ENCODE assay signal across 29 cellular contexts in genomic region chr22:20354238-20354975, GRCh38.
"Had no signal": no experiment of that assay in that cellular context is flagged by ENCODE, and none has a peak within 500 bp of the region (broad histone marks: within the 10 kb centered on the region; RNA-seq: fewer than 3 reads in every experiment).

No MANE protein-coding gene starts in this region.

- H3K27ac Mint-ChIP-seq: activated naive CD4-positive, alpha-beta T cell treated with anti-CD3 and anti-CD28 coated beads, Interleukin-2, amount 50 U/mL, for 24 hours; activated naive CD8-positive, alpha-beta T cell treated with anti-CD3 and anti-CD28 coated beads, Interleukin-2, amount 50 U/mL, for 24 hours; activated T-helper 17 cell treated with anti-CD3 and anti-CD28 coated beads, Interleukin-2, amount 50 U/mL, for 72 hours; stimulated activated memory B cell treated with anti-CD40 and anti-IgM and Interleukin-4, amounts not matched to agents 10 μg/mL and 1 μg/mL and 100 μg/mL, for 72 hours had no signal

- DNase-seq: activated CD4-positive, alpha-beta T cell treated with anti-CD3 and anti-CD28 coated beads for 4 hours; activated CD4-positive, alpha-beta T cell treated with anti-CD3 and anti-CD28 coated beads, Interleukin-2, amount 50 U/mL, for 48 hours; activated CD4-positive, CD25-positive, alpha-beta regulatory T cell; activated CD8-positive, alpha-beta memory T cell treated with anti-CD3 and anti-CD28 coated beads, Interleukin-2, amount 50 U/mL, for 4 hours; activated naive CD8-positive, alpha-beta T cell treated with anti-CD3 and anti-CD28 coated beads, Interleukin-2, amount 50 U/mL, for 24 hours; activated T-cell treated with anti-CD3 and anti-CD28 coated beads, Interleukin-2, amount 50 U/mL, for 4 hours; amygdala; central memory CD4-positive, alpha-beta T cell; esophagus squamous epithelium; foreskin melanocyte; heart right ventricle; left ventricle myocardium inferior; retina; sigmoid colon; small intestine; stimulated activated CD4-positive, alpha-beta T cell treated with anti-CD3 and anti-CD28 coated beads, Interleukin-4, amount 100 ng/mL, for 4 hours; stimulated activated CD8-positive, alpha-beta memory T cell treated with anti-CD3 and anti-CD28 coated beads, Interleukin-4, amount 100 ng/mL, for 48 hours; stimulated activated naive CD8-positive, alpha-beta T cell treated with anti-CD3 and anti-CD28 coated beads, Interleukin-15, amount 100 ng/mL, for 72 hours; substantia nigra had no signal

- H3K4me1 Mint-ChIP-seq: activated naive CD4-positive, alpha-beta T cell treated with anti-CD3 and anti-CD28 coated beads, Interleukin-2, amount 50 U/mL, for 24 hours; activated T-helper 17 cell treated with anti-CD3 and anti-CD28 coated beads, Interleukin-2, amount 50 U/mL, for 72 hours; stimulated activated memory B cell treated with anti-CD40 and anti-IgM and Interleukin-4, amounts not matched to agents 10 μg/mL and 1 μg/mL and 100 μg/mL, for 72 hours; stimulated activated naive CD8-positive, alpha-beta T cell treated with anti-CD3 and anti-CD28 coated beads, Interleukin-15, amount 100 ng/mL, for 72 hours had no signal

- H3K4me3 Mint-ChIP-seq: activated naive CD4-positive, alpha-beta T cell treated with anti-CD3 and anti-CD28 coated beads, Interleukin-2, amount 50 U/mL, for 24 hours; activated naive CD8-positive, alpha-beta T cell treated with anti-CD3 and anti-CD28 coated beads, Interleukin-2, amount 50 U/mL, for 24 hours; activated T-cell treated with anti-CD3 and anti-CD28 coated beads, Interleukin-2, amount 50 U/mL, for 4 hours; activated T-helper 17 cell treated with anti-CD3 and anti-CD28 coated beads, Interleukin-2, amount 50 U/mL, for 72 hours; stimulated activated memory B cell treated with anti-CD40 and anti-IgM and Interleukin-4, amounts not matched to agents 10 μg/mL and 1 μg/mL and 100 μg/mL, for 72 hours; stimulated activated naive CD8-positive, alpha-beta T cell treated with anti-CD3 and anti-CD28 coated beads, Interleukin-15, amount 100 ng/mL, for 72 hours had no signal

- H3K4me3 ChIP-seq: breast epithelium, esophagus squamous epithelium, heart right ventricle, left ventricle myocardium inferior, lung, prostate gland, sigmoid colon, SK-N-MC, upper lobe of left lung had no signal

- H3K27me3 ChIP-seq: breast epithelium, esophagus squamous epithelium, heart right ventricle, sigmoid colon, upper lobe of left lung had no signal

- H3K27me3 Mint-ChIP-seq: activated naive CD4-positive, alpha-beta T cell treated with anti-CD3 and anti-CD28 coated beads, Interleukin-2, amount 50 U/mL, for 24 hours; activated naive CD8-positive, alpha-beta T cell treated with anti-CD3 and anti-CD28 coated beads, Interleukin-2, amount 50 U/mL, for 24 hours; activated T-helper 17 cell treated with anti-CD3 and anti-CD28 coated beads, Interleukin-2, amount 50 U/mL, for 72 hours; stimulated activated memory B cell treated with anti-CD40 and anti-IgM and Interleukin-4, amounts not matched to agents 10 μg/mL and 1 μg/mL and 100 μg/mL, for 72 hours; stimulated activated naive CD8-positive, alpha-beta T cell treated with anti-CD3 and anti-CD28 coated beads, Interleukin-15, amount 100 ng/mL, for 72 hours had no signal

- H3K9me3 ChIP-seq: breast epithelium, esophagus squamous epithelium, heart right ventricle, left ventricle myocardium inferior, prostate gland, sigmoid colon, upper lobe of left lung had no signal

- H3K36me3 ChIP-seq: breast epithelium, esophagus squamous epithelium, heart right ventricle, left ventricle myocardium inferior, prostate gland, sigmoid colon, upper lobe of left lung had no signal

- H3K9me3 Mint-ChIP-seq: activated naive CD4-positive, alpha-beta T cell treated with anti-CD3 and anti-CD28 coated beads, Interleukin-2, amount 50 U/mL, for 24 hours; activated naive CD8-positive, alpha-beta T cell treated with anti-CD3 and anti-CD28 coated beads, Interleukin-2, amount 50 U/mL, for 24 hours; activated T-cell treated with anti-CD3 and anti-CD28 coated beads, Interleukin-2, amount 50 U/mL, for 4 hours; activated T-helper 17 cell treated with anti-CD3 and anti-CD28 coated beads, Interleukin-2, amount 50 U/mL, for 72 hours; stimulated activated memory B cell treated with anti-CD40 and anti-IgM and Interleukin-4, amounts not matched to agents 10 μg/mL and 1 μg/mL and 100 μg/mL, for 72 hours; stimulated activated naive CD8-positive, alpha-beta T cell treated with anti-CD3 and anti-CD28 coated beads, Interleukin-15, amount 100 ng/mL, for 72 hours had no signal

- H3K36me3 Mint-ChIP-seq: activated naive CD4-positive, alpha-beta T cell treated with anti-CD3 and anti-CD28 coated beads, Interleukin-2, amount 50 U/mL, for 24 hours; stimulated activated memory B cell treated with anti-CD40 and anti-IgM and Interleukin-4, amounts not matched to agents 10 μg/mL and 1 μg/mL and 100 μg/mL, for 72 hours had no signal

- H3K4me1 ChIP-seq: breast epithelium, esophagus squamous epithelium, heart right ventricle, left ventricle myocardium inferior, prostate gland, sigmoid colon, upper lobe of left lung had no signal

- ATAC-seq: activated naive CD8-positive, alpha-beta T cell treated with anti-CD3 and anti-CD28 coated beads, Interleukin-2, amount 50 U/mL, for 24 hours; activated T-cell treated with anti-CD3 and anti-CD28 coated beads, Interleukin-2, amount 50 U/mL, for 4 hours; activated T-helper 17 cell treated with anti-CD3 and anti-CD28 coated beads, Interleukin-2, amount 50 U/mL, for 72 hours; heart right ventricle; stimulated activated memory B cell treated with anti-CD40 and anti-IgM and Interleukin-4, amounts not matched to agents 10 μg/mL and 1 μg/mL and 100 μg/mL, for 72 hours; stimulated activated naive CD8-positive, alpha-beta T cell treated with anti-CD3 and anti-CD28 coated beads, Interleukin-15, amount 100 ng/mL, for 72 hours had no signal

- H3K27ac ChIP-seq: breast epithelium, epithelial cell of prostate, esophagus squamous epithelium, heart right ventricle, left ventricle myocardium inferior, prostate gland, sigmoid colon, SK-N-MC, upper lobe of left lung had no signal

- FAIRE-seq: islet of Langerhans, small intestine had no signal
